Comparison of ENCODE assay signal across 8 cellular contexts in the genomic region with DNA sequence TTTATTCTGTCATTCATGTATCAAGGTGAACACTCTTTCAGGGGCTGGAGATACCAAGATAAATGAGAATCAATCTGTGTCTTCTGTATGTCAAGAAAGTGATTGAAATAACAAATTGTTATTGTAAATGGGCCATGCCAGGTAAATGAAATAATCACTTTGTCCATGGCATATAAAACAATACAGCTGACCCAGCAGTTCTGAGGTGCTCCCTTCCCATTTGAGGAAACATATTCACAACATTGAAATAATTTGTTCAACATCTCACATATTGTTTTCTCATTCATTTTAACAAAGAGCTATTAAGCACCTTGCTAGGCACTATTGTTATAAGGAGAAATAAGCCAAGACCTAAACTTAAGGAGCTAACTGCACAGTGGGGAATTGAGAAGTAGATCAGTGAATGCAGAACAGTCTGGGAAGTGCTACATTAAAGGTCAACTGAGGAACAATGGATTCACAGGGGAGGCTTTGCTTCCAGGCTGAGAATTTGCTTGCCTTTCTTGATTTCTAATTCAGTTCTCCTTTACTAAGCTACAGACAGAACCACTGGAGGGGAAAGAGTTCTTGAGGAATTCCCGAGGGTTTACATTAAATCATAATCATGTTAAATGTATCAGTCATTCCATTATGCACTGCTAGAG.
"Had no signal": no experiment of that assay in that cellular context is flagged by ENCODE, and none has a peak within 500 bp of the region (broad histone marks: within the 10 kb centered on the region; RNA-seq: fewer than 3 reads in every experiment).

No MANE protein-coding gene starts in this region.

- H3K4me3 Mint-ChIP-seq: GM23338, H9 had no signal

- DNase-seq: H9, HCEC 1CT, KG1 had no signal

- H3K4me3 ChIP-seq: GM23338, K562 had no signal

- FAIRE-seq: H1, H54, HTR-8/SVneo, K562 had no signal

- H3K4me2 ChIP-seq: GM23338 had no signal

- ATAC-seq: GM23338, K562 had no signal

- H3K27ac Mint-ChIP-seq: GM23338 had no signal

- H3K9me3 Mint-ChIP-seq: GM23338, H9 had no signal

- H2AFZ ChIP-seq: GM23338 had no signal
